ENCODE assay signal across 1 cellular context in genomic region chr1:202938287-202938925, GRCh38.
TF ChIP-seq lines count a peak whose summit lies in the region.

No MANE protein-coding gene starts in this region.

TF ChIP-seq in K562, 482 proteins besides CTCF, POLR2A, EP300 and RAD21 (continued from another document and continues in another):
- TF ChIP-seq HOMEZ (CRISPR knock-in tag; IDR thresholded peaks at IDR 0.05) (no peak), TFE3 (CRISPR knock-in tag; IDR thresholded peaks at IDR 0.05) (peak; percentile 76), ARID1B (IDR thresholded peaks at IDR 0.05) (peak; percentile 89), ZNF764 (CRISPR knock-in tag; IDR thresholded peaks at IDR 0.05; ENCODE audit: low read depth) (no peak), DIDO1 (tag; IDR thresholded peaks at IDR 0.05; ENCODE audit: low read depth) (no peak), IFI16 (CRISPR knock-in tag; IDR thresholded peaks at IDR 0.05) (no peak), FOSL1 (tag; conservative IDR thresholded peaks at IDR 0.05) (peak; percentile 48; the same call in 1 of the 2 replicates), CC2D1A (IDR thresholded peaks at IDR 0.05) (peak; percentile 89), MLLT1 (IDR thresholded peaks at IDR 0.05) (0 out of 4 replicates have a peak, but pooled peaks of 1 of the 2 experiments have one; percentile 16), CGGBP1 (CRISPR knock-in tag; IDR thresholded peaks at IDR 0.05) (no peak), ZNF561 (CRISPR knock-in tag; conservative IDR thresholded peaks at IDR 0.05) (no peak), XRCC4 (IDR thresholded peaks at IDR 0.05; ENCODE audit: extremely low read depth, insufficient read depth, insufficient read length) (no peak), GATA2 (CRISPR knock-in tag; IDR thresholded peaks at IDR 0.05) (peak; percentile 81), ARID3B (CRISPR knock-in tag; IDR thresholded peaks at IDR 0.05; ENCODE audit: borderline replicate concordance) (no peak), KLF10 (CRISPR knock-in tag; IDR thresholded peaks at IDR 0.05) (no peak), GMEB1 (CRISPR knock-in tag; IDR thresholded peaks at IDR 0.05) (no peak), CEBPB (tag; IDR thresholded peaks at IDR 0.05) (no peak), NR0B1 (IDR thresholded peaks at IDR 0.05; ENCODE audit: partially characterized antibody) (no peak), L3MBTL2 (IDR thresholded peaks at IDR 0.05) (peak; percentile 26; the same call in 1 of the 2 replicates), HNRNPL (IDR thresholded peaks at IDR 0.05; ENCODE audit: low read depth, low read length) (no peak), RBM15 (IDR thresholded peaks at IDR 0.05; ENCODE audit: insufficient read depth, low read length) (no peak), CLOCK (CRISPR knock-in tag; IDR thresholded peaks at IDR 0.05; ENCODE audit: borderline replicate concordance) (no peak), SMARCA5 (IDR thresholded peaks at IDR 0.05) (no peak), MYBL2 (IDR thresholded peaks at IDR 0.05; ENCODE audit: low read depth) (no peak), MYBL2 (CRISPR knock-in tag; IDR thresholded peaks at IDR 0.05; ENCODE audit: borderline replicate concordance) (no peak), SREBF2 (CRISPR knock-in tag; IDR thresholded peaks at IDR 0.05) (no peak), NKRF (IDR thresholded peaks at IDR 0.05; ENCODE audit: borderline replicate concordance) (no peak), CBX2 (IDR thresholded peaks at IDR 0.05; ENCODE audit: insufficient read depth, low read length, poor library complexity, severe bottlenecking) (no peak), KDM1A (IDR thresholded peaks at IDR 0.05) (no peak), ELF2 (CRISPR knock-in tag; IDR thresholded peaks at IDR 0.05) (no peak), NFE2 (IDR thresholded peaks at IDR 0.05; ENCODE audit: low read depth) (no peak), NR3C1 (CRISPR knock-in tag; IDR thresholded peaks at IDR 0.05) (no peak), SMAD1 (IDR thresholded peaks at IDR 0.05; ENCODE audit: low read depth, low read length, partially characterized antibody) (no peak), PHF20 (IDR thresholded peaks at IDR 0.05; ENCODE audit: partially characterized antibody) (no peak), THRB (CRISPR knock-in tag; conservative IDR thresholded peaks at IDR 0.05) (no peak), SRSF3 (IDR thresholded peaks at IDR 0.05; ENCODE audit: insufficient read depth, low read length) (no peak), MCM5 (IDR thresholded peaks at IDR 0.05; ENCODE audit: low read depth) (no peak), ZNF785 (CRISPR knock-in tag; IDR thresholded peaks at IDR 0.05) (no peak), ZNF507 (tag; conservative IDR thresholded peaks at IDR 0.05) (no peak), FIP1L1 (IDR thresholded peaks at IDR 0.05; ENCODE audit: low read depth, low read length, poor library complexity, severe bottlenecking) (no peak), ZNF444 (CRISPR knock-in tag; IDR thresholded peaks at IDR 0.05) (no peak), VEZF1 (CRISPR knock-in tag; IDR thresholded peaks at IDR 0.05) (peak; percentile 54; the same call in 1 of the 2 replicates), SNAPC5 (CRISPR knock-in tag; IDR thresholded peaks at IDR 0.05) (no peak), RNF2 (IDR thresholded peaks at IDR 0.05) (0 out of 2 replicates have a peak, but pooled peaks have one; percentile 72), ETV6 (IDR thresholded peaks at IDR 0.05; ENCODE audit: borderline replicate concordance in 1 of 2, low read depth in 2 of 2, low read length in 1 of 2) (no peak), ETV6 (CRISPR knock-in tag; IDR thresholded peaks at IDR 0.05; ENCODE audit: borderline replicate concordance) (no peak), MAX (CRISPR knock-in tag; IDR thresholded peaks at IDR 0.05) (no peak), ZNF766 (CRISPR knock-in tag; conservative IDR thresholded peaks at IDR 0.05) (peak; percentile 90), POLR2G (IDR thresholded peaks at IDR 0.05; ENCODE audit: low read depth, low read length) (no peak), RCOR1 (IDR thresholded peaks at IDR 0.05; ENCODE audit: borderline replicate concordance in 1 of 2, low read depth in 2 of 2, low read length in 2 of 2) (peak in 1 of 2 experiments; percentile 85; a peak in 2 of 4 replicates), TSC22D4 (tag; IDR thresholded peaks at IDR 0.05) (no peak)
